8 cellular contexts compared by ENCODE assay signal in the genomic region with DNA sequence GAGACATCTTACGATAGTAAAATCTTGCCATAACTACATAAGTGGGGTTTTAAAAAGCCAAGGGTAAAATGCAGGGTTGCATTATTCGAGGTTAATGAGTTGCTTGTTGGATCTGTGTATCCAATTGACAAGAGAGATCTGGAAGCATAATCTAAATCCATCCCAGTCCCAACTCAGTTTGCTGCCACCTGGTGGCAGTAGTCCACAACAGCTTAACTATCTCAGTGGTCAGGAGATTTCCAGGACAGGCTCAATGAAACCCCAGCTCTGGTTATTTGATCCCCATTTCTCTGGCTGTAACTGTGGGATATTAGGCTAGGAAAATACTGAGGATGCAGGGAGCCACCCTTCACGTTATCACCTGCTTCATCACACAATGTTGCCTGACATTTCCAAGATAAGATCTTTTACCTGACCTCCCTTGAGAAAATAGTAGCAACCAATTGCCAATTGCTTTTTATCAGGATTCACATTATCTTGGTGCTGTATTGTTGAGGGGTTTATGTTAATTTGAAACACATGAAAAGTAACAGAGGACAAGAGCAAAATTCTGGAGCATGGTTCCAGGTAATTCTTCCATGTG.
DNase-seq lines count a peak whose midpoint lies in the region; ATAC-seq and TF ChIP-seq lines count a peak whose summit lies in the region.

No MANE protein-coding gene starts in this region.

- intact Hi-C loops in right cardiac atrium (cut with DNase I), result loop anchor here in 3 of 4 donors (5.0 kb wide), 2 partner anchors 60 to 1095 kb away; no protein-coding TSS in a partner anchor

- H3K4me1 ChIP-seq in right cardiac atrium (ENCODE audit: control insufficient read depth, insufficient read depth, low read length), result no peaks in the 10 kb centered on the region

- peak; percentile 39 for ATAC-seq in GM19043 (IDR thresholded peaks at IDR 0.05; ENCODE audit: low read depth, unreplicated experiment)
- ATAC-seq in right cardiac atrium, result peak; percentile 64 to 83
- ATAC-seq in HG02571 (IDR thresholded peaks at IDR 0.05; ENCODE audit: unreplicated experiment), result no peak

- H3K27me3 ChIP-seq in right cardiac atrium (ENCODE audit: control insufficient read depth, insufficient read depth), result no peaks in the 10 kb centered on the region

- DNase-seq in C1 segment of cervical spinal cord (lab: John Stamatoyannopoulos, UW), result peak in 10 of 14 donors; percentile 4 to 51 (median 19)
- DNase-seq in SKM-1 treated with dmso at 0.1 percent for 144 hours (lab: John Stamatoyannopoulos, UW; ENCODE audit: unreplicated experiment), result peak; percentile 31
- DNase-seq in amygdala (lab: John Stamatoyannopoulos, UW), result peak in 46 of 56 donors; percentile 1 to 78 (median 21)
- peak; percentile 55 to 69 (median 69) for DNase-seq in right cardiac atrium
- peak; percentile 14 for DNase-seq in retinal pigment epithelial cell (ENCODE audit: low read depth)

- TF ChIP-seq CTCF in LNCAP (IDR thresholded peaks at IDR 0.05) (peak; percentile 70), retinal pigment epithelial cell (conservative IDR thresholded peaks at IDR 0.05; ENCODE audit: low read depth, low read length) (peak; percentile 92)

- 18% methylated on average over 3 of the region's 3 CpGs for WGBS in right cardiac atrium

- H3K27ac ChIP-seq in right cardiac atrium (ENCODE audit: low read length), result no peak overlapping the region

- H3K9me3 ChIP-seq in right cardiac atrium (ENCODE audit: control insufficient read depth, low read length), result no peaks in the 10 kb centered on the region

- H3K4me3 ChIP-seq in right cardiac atrium (ENCODE audit: low read length) (no peak overlapping the region), retinal pigment epithelial cell (ENCODE audit: low read length) (no peak overlapping the region)

Comparison
In these comparisons a context has a peak if more than half of its experiments do, and no peak if none do; other contexts are left out.
1. DNase-seq: peak in every context shown above with its lines; median percentile 69 in right cardiac atrium; 31 in SKM-1 treated with dmso at 0.1 percent for 144 hours; 21 in amygdala; 19 in C1 segment of cervical spinal cord; 14 in retinal pigment epithelial cell.